9 cellular contexts compared by ENCODE assay signal in genomic region chr7:30740417-30741181, GRCh38. TPM values are rescaled to one million over a fixed set of nuclear protein-coding genes. Genes with fewer than 3 reads are reported as not detected.
A peak's percentile ranks its signal among the peaks of the same experiment; 100 is the strongest.
DNase-seq lines count a peak whose midpoint lies in the region; ATAC-seq, FAIRE-seq and TF ChIP-seq lines count a peak whose summit lies in the region.
"Had no signal": no experiment of that assay in that cellular context is flagged by ENCODE, and none has a peak within 500 bp of the region (broad histone marks: within the 10 kb centered on the region; RNA-seq: fewer than 3 reads in every experiment).

No MANE protein-coding gene starts in this region.

- peaks cover 0 to 21% of the 10 kb centered on the region in 2 experiments; a peak in 2 of 5 replicates for H3K27me3 ChIP-seq in HepG2 (ENCODE audit: control insufficient read depth in 1 of 2, insufficient read depth in 2 of 2, low read length in 2 of 2)

- H4K20me1 ChIP-seq in HepG2 (ENCODE audit: insufficient read depth, low read length), result no peaks in the 10 kb centered on the region

- WGBS in HepG2 (ENCODE audit: low lambda C conversion rate), result 14% methylated on average over 13 of the region's 14 CpGs

- TF ChIP-seq EP300 in HepG2 (IDR thresholded peaks at IDR 0.05; ENCODE audit: low read depth in 2 of 2, low read length in 2 of 2), result no peak
- no peak for TF ChIP-seq EP300 in HepG2 (CRISPR knock-in tag; IDR thresholded peaks at IDR 0.05; ENCODE audit: borderline replicate concordance)

- no peak overlapping the region for H3K9ac ChIP-seq in HepG2 (ENCODE audit: insufficient read depth, low read depth, low read length)

- no peaks in the 10 kb centered on the region for H3K9me3 ChIP-seq in HepG2 (ENCODE audit: low read length)

- TF ChIP-seq CTCF in HepG2 (CRISPR knock-in tag; IDR thresholded peaks at IDR 0.05), result peak; percentile 97

- FAIRE-seq in G401.6 (lab: Jason Lieb, UNC), result peak; percentile 67
- FAIRE-seq in HepG2 (lab: Jason Lieb, UNC), result peak; percentile 73
- FAIRE-seq: endometrium had no signal

- peak; percentile 57 for DNase-seq in NCI-H226
- DNase-seq in activated CD4-positive, alpha-beta T cell treated with anti-CD3 and anti-CD28 coated beads for 48 hours, result peak; percentile 84
- peak; percentile 81 for DNase-seq in cerebellar cortex (ENCODE audit: low spot score)
- peak; percentile 29 for DNase-seq in HepG2 (ENCODE audit: low spot score)
- DNase-seq in stimulated activated CD4-positive, alpha-beta T cell treated with anti-CD3 and anti-CD28 coated beads, TNF-alpha, amount 100 ng/mL, for 24 hours (ENCODE audit: low read depth in 3 of 3), result peak; percentile 57 to 72 (median 61)

- H2AFZ ChIP-seq in HepG2 (ENCODE audit: low read length), result no peak overlapping the region

- peak; percentile 72 for ATAC-seq in HG02852 (IDR thresholded peaks at IDR 0.05; ENCODE audit: unreplicated experiment)
- peak; percentile 91 for ATAC-seq in HepG2
- no peak for ATAC-seq in HG03571 (IDR thresholded peaks at IDR 0.05; ENCODE audit: unreplicated experiment)

- intact Hi-C loops in HepG2 (cut with micrococcal nuclease; ENCODE audit: unreplicated experiment), result loop anchor here (1.0 to 10.0 kb wide), 2 partner anchors 58 to 196 kb away; partner anchors contain the start of gene CRHR2

- no TSS peak for BruUV-seq in HepG2 (replicated peaks; lab: Mats Ljungman, UMichigan)

- no peaks in the 10 kb centered on the region for H3K36me3 ChIP-seq in HepG2 (replicated peaks in 1 of 2; ENCODE audit: control insufficient read depth in 1 of 2, insufficient read depth in 2 of 2, low read length in 2 of 2)

- in situ Hi-C loops in HepG2 (cut with HindIII; ENCODE audit: extremely low pct_ligation_motif_present, low pct_unique_long_range_greater_than_20kb), result no loop called here

- no peak overlapping the region for H3K4me2 ChIP-seq in HepG2 (ENCODE audit: low read depth, low read length)

- POLR2A ChIA-PET in HepG2 (lab: Yijun Ruan, JAX), result no interaction called here

- TF ChIP-seq POLR2A in HepG2 (IDR thresholded peaks at IDR 0.05; ENCODE audit: insufficient read depth in 1 of 2, low read depth in 2 of 2, low read length in 2 of 2), result no peak

- H3K79me2 ChIP-seq in HepG2 (ENCODE audit: insufficient read depth, low read length), result no peaks in the 10 kb centered on the region

- CTCF ChIA-PET in HepG2 (lab: Yijun Ruan, JAX; ENCODE audit: low intra/inter-chr PET ratio, low total read pairs), result interaction anchor here (0.6 to 1.2 kb wide), 3 partner anchors 58 to 230 kb away, joined by 3 to 4 read pairs (median 3); no protein-coding TSS in a partner anchor

- peak; percentile 86 for TF ChIP-seq RAD21 in HepG2 (CRISPR knock-in tag; IDR thresholded peaks at IDR 0.05)

- H3K27ac ChIP-seq in HepG2 (ENCODE audit: extremely low read length, insufficient read depth, low read length), result no peak overlapping the region

- no peaks in the 10 kb centered on the region for H3K4me1 ChIP-seq in HepG2 (ENCODE audit: insufficient read depth, low read length)

- H3K4me3 ChIP-seq in HepG2 (replicated peaks in 1 of 3; ENCODE audit: insufficient read depth in 1 of 3, low read depth in 2 of 3, low read length in 3 of 3), result no peak overlapping the region

TF ChIP-seq in HepG2, 621 proteins besides CTCF, POLR2A, EP300 and RAD21 (continues in another document):
- TF ChIP-seq HDAC2 (CRISPR knock-in tag; IDR thresholded peaks at IDR 0.05), result no peak
- peak; percentile 45; the same call in 1 of the 2 replicates for TF ChIP-seq ZNF691 (CRISPR knock-in tag; IDR thresholded peaks at IDR 0.05; ENCODE audit: borderline replicate concordance, low read depth)
- peak; percentile 66; the same call in 1 of the 2 replicates for TF ChIP-seq SMC3 (IDR thresholded peaks at IDR 0.05; ENCODE audit: low read length)
- TF ChIP-seq HNRNPUL1 (IDR thresholded peaks at IDR 0.05; ENCODE audit: low read depth, low read length), result no peak

RNA-seq across cellular contexts. Expression of gene INMT, which starts 11.3 kb away (rescaled TPM):
- not detected in 2 replicates for total RNA-seq in HepG2 (2016; rRNA removed; fragmentation: Illumina TruSeq; extraction: Trizol)
- not detected in 2 replicates for total RNA-seq in HepG2 (2016; cell fraction: cytosol; rRNA removed; fragmentation: Illumina TruSeq; extraction: Trizol; ENCODE audit: low read depth)
- total RNA-seq in HepG2 (2016; cell fraction: insoluble cytoplasmic fraction; rRNA removed; fragmentation: Illumina TruSeq; extraction: Trizol), result not detected in 2 replicates
- total RNA-seq in HepG2 (2016; cell fraction: membrane; rRNA removed; fragmentation: Illumina TruSeq; extraction: Trizol), result not detected in 2 replicates
- total RNA-seq in HepG2 (2016; cell fraction: nucleus; rRNA removed; fragmentation: Illumina TruSeq; extraction: Trizol), result not detected in 2 replicates
- polyA plus RNA-seq in HepG2 (2011; rRNA removed), result not detected in 2 replicates
- polyA plus RNA-seq in HepG2 (2011; cell fraction: cytosol; rRNA removed), result not detected in 2 replicates
- polyA plus RNA-seq in HepG2 (2011; cell fraction: nucleus; rRNA removed), result not detected in 2 replicates
- polyA plus RNA-seq in HepG2 (2012), result not detected in 2 replicates
- polyA plus RNA-seq in HepG2 (2016; cell fraction: cytosol; fragmentation: Illumina TruSeq; extraction: Trizol; ENCODE audit: low read depth), result not detected in 2 replicates
- not detected in 2 replicates for polyA plus RNA-seq in HepG2 (2016; cell fraction: insoluble cytoplasmic fraction; fragmentation: Illumina TruSeq; extraction: Trizol; ENCODE audit: low read depth)
- not detected in 2 replicates for polyA plus RNA-seq in HepG2 (2016; cell fraction: membrane; fragmentation: Illumina TruSeq; extraction: Trizol; ENCODE audit: low read depth)
- polyA plus RNA-seq in HepG2 (2016; cell fraction: nucleus; fragmentation: Illumina TruSeq; extraction: Trizol; ENCODE audit: insufficient read depth, low read depth), result not detected in 2 replicates
- not detected in 2 replicates for polyA minus RNA-seq in HepG2 (2011; rRNA and poly(A)+ RNA removed; ENCODE audit: low replicate concordance)
- not detected in 2 replicates for polyA minus RNA-seq in HepG2 (2011; cell fraction: cytosol; rRNA and poly(A)+ RNA removed)
- polyA minus RNA-seq in HepG2 (2011; cell fraction: nucleus; rRNA and poly(A)+ RNA removed), result not detected in 2 replicates

RNA-seq across cellular contexts. Expression of gene MINDY4, which starts 30.6 kb away (rescaled TPM):
- total RNA-seq in HepG2 (2016; rRNA removed; fragmentation: Illumina TruSeq; extraction: Trizol), result not detected in 2 replicates
- not detected in 2 replicates for total RNA-seq in HepG2 (2016; cell fraction: cytosol; rRNA removed; fragmentation: Illumina TruSeq; extraction: Trizol; ENCODE audit: low read depth)
- total RNA-seq in HepG2 (2016; cell fraction: insoluble cytoplasmic fraction; rRNA removed; fragmentation: Illumina TruSeq; extraction: Trizol), result not detected in 2 replicates
- total RNA-seq in HepG2 (2016; cell fraction: membrane; rRNA removed; fragmentation: Illumina TruSeq; extraction: Trizol), result not detected in 2 replicates
- total RNA-seq in HepG2 (2016; cell fraction: nucleus; rRNA removed; fragmentation: Illumina TruSeq; extraction: Trizol), result not detected in 2 replicates
- not detected in 2 replicates for polyA plus RNA-seq in HepG2 (2011; rRNA removed)
- polyA plus RNA-seq in HepG2 (2011; cell fraction: cytosol; rRNA removed), result not detected in 2 replicates
- polyA plus RNA-seq in HepG2 (2011; cell fraction: nucleus; rRNA removed), result not detected in 2 replicates
- polyA plus RNA-seq in HepG2 (2012), result not detected in 2 replicates
- polyA plus RNA-seq in HepG2 (2016; cell fraction: cytosol; fragmentation: Illumina TruSeq; extraction: Trizol; ENCODE audit: low read depth), result not detected in 2 replicates
- not detected in 2 replicates for polyA plus RNA-seq in HepG2 (2016; cell fraction: insoluble cytoplasmic fraction; fragmentation: Illumina TruSeq; extraction: Trizol; ENCODE audit: low read depth)
- polyA plus RNA-seq in HepG2 (2016; cell fraction: membrane; fragmentation: Illumina TruSeq; extraction: Trizol; ENCODE audit: low read depth), result not detected in 2 replicates
- not detected in 2 replicates for polyA plus RNA-seq in HepG2 (2016; cell fraction: nucleus; fragmentation: Illumina TruSeq; extraction: Trizol; ENCODE audit: insufficient read depth, low read depth)
- not detected in 2 replicates for polyA minus RNA-seq in HepG2 (2011; rRNA and poly(A)+ RNA removed; ENCODE audit: low replicate concordance)
- not detected in 2 replicates for polyA minus RNA-seq in HepG2 (2011; cell fraction: cytosol; rRNA and poly(A)+ RNA removed)
- polyA minus RNA-seq in HepG2 (2011; cell fraction: nucleus; rRNA and poly(A)+ RNA removed), result not detected in 2 replicates

RNA-seq across cellular contexts. Expression of gene CRHR2, which starts 58.3 kb away (rescaled TPM):
- not detected in 2 replicates for total RNA-seq in HepG2 (2016; rRNA removed; fragmentation: Illumina TruSeq; extraction: Trizol)
- not detected in 2 replicates for total RNA-seq in HepG2 (2016; cell fraction: cytosol; rRNA removed; fragmentation: Illumina TruSeq; extraction: Trizol; ENCODE audit: low read depth)
- not detected in 2 replicates for total RNA-seq in HepG2 (2016; cell fraction: insoluble cytoplasmic fraction; rRNA removed; fragmentation: Illumina TruSeq; extraction: Trizol)
- total RNA-seq in HepG2 (2016; cell fraction: membrane; rRNA removed; fragmentation: Illumina TruSeq; extraction: Trizol), result not detected in 2 replicates
- not detected in 2 replicates for total RNA-seq in HepG2 (2016; cell fraction: nucleus; rRNA removed; fragmentation: Illumina TruSeq; extraction: Trizol)
- polyA plus RNA-seq in HepG2 (2011; rRNA removed), result not detected in 2 replicates
- polyA plus RNA-seq in HepG2 (2011; cell fraction: cytosol; rRNA removed), result not detected in 2 replicates
- not detected in 2 replicates for polyA plus RNA-seq in HepG2 (2011; cell fraction: nucleus; rRNA removed)
- polyA plus RNA-seq in HepG2 (2012), result 0.11 TPM in 1 of 2 replicates, not detected in the other
- polyA plus RNA-seq in HepG2 (2016; cell fraction: cytosol; fragmentation: Illumina TruSeq; extraction: Trizol; ENCODE audit: low read depth), result not detected in 2 replicates
- not detected in 2 replicates for polyA plus RNA-seq in HepG2 (2016; cell fraction: insoluble cytoplasmic fraction; fragmentation: Illumina TruSeq; extraction: Trizol; ENCODE audit: low read depth)
- not detected in 2 replicates for polyA plus RNA-seq in HepG2 (2016; cell fraction: membrane; fragmentation: Illumina TruSeq; extraction: Trizol; ENCODE audit: low read depth)
- not detected in 2 replicates for polyA plus RNA-seq in HepG2 (2016; cell fraction: nucleus; fragmentation: Illumina TruSeq; extraction: Trizol; ENCODE audit: insufficient read depth, low read depth)
- polyA minus RNA-seq in HepG2 (2011; rRNA and poly(A)+ RNA removed; ENCODE audit: low replicate concordance), result not detected in 2 replicates
- polyA minus RNA-seq in HepG2 (2011; cell fraction: cytosol; rRNA and poly(A)+ RNA removed), result not detected in 2 replicates
- polyA minus RNA-seq in HepG2 (2011; cell fraction: nucleus; rRNA and poly(A)+ RNA removed), result not detected in 2 replicates

Comparison
In these comparisons a context has a peak if more than half of its experiments do, and no peak if none do; other contexts are left out.
1. DNase-seq: peak in every context shown above with its lines; median percentile 84 in activated CD4-positive, alpha-beta T cell treated with anti-CD3 and anti-CD28 coated beads for 48 hours; 81 in cerebellar cortex; 61 in stimulated activated CD4-positive, alpha-beta T cell treated with anti-CD3 and anti-CD28 coated beads, TNF-alpha, amount 100 ng/mL, for 24 hours; 57 in NCI-H226; 29 in HepG2.